In the genomic region with DNA sequence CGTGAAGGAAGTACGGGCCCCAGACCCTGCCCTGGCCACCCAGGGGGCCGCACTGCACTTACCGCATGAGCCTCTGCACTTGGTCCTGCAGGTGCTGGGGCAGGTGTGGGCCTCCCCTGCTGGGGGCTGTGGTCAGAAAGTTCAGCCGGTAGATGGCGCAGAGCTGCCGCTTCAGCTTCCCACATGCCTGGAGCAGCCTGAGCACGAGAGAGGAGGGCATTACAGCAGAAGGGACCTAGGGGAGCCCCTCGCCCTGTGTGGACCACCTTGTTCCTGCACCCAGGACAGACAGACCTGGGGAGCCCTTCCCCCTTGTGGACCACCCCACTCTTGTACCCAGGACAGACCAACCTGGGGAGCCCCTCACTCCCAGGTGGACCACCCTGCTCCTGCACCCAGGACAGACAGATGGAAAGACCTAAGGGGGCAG, we compare ENCODE assay signal across 1 cellular context.
TF ChIP-seq lines count a peak whose summit lies in the region.

No MANE protein-coding gene starts in this region.

TF ChIP-seq in HepG2, 621 proteins besides CTCF, POLR2A, EP300 and RAD21 (continues in another document):
- TF ChIP-seq JUNB (CRISPR knock-in tag; IDR thresholded peaks at IDR 0.05; ENCODE audit: borderline replicate concordance) (no peak), MXD1 (CRISPR knock-in tag; IDR thresholded peaks at IDR 0.05) (peak; percentile 49; the same call in 1 of the 2 replicates), PBX2 (CRISPR knock-in tag; IDR thresholded peaks at IDR 0.05) (no peak), RNF219 (CRISPR knock-in tag; IDR thresholded peaks at IDR 0.05) (no peak), ETV5 (CRISPR knock-in tag; IDR thresholded peaks at IDR 0.05; ENCODE audit: borderline replicate concordance) (no peak), SRY (CRISPR knock-in tag; IDR thresholded peaks at IDR 0.05) (no peak), SKI (IDR thresholded peaks at IDR 0.05; ENCODE audit: partially characterized antibody) (no peak), TERF1 (CRISPR knock-in tag; IDR thresholded peaks at IDR 0.05) (no peak), ZNF225 (CRISPR knock-in tag; IDR thresholded peaks at IDR 0.05) (peak; percentile 70; the same call in 1 of the 2 replicates), MAZ (IDR thresholded peaks at IDR 0.05; ENCODE audit: borderline replicate concordance, low read depth, low read length) (0 out of 2 replicates have a peak, but pooled peaks have one; percentile 22), MAZ (CRISPR knock-in tag; IDR thresholded peaks at IDR 0.05; ENCODE audit: low read depth) (no peak), ZNF383 (CRISPR knock-in tag; IDR thresholded peaks at IDR 0.05; ENCODE audit: borderline replicate concordance) (no peak), ZFY (CRISPR knock-in tag; IDR thresholded peaks at IDR 0.05) (no peak), MAFG (CRISPR knock-in tag; IDR thresholded peaks at IDR 0.05) (no peak), HNRNPUL1 (IDR thresholded peaks at IDR 0.05; ENCODE audit: low read depth, low read length) (no peak), ZFX (CRISPR knock-in tag; IDR thresholded peaks at IDR 0.05; ENCODE audit: low read depth) (peak; percentile 45; the same call in 1 of the 2 replicates), CBFB (CRISPR knock-in tag; IDR thresholded peaks at IDR 0.05) (0 out of 2 replicates have a peak, but pooled peaks have one; percentile 36), ZNF644 (CRISPR knock-in tag; IDR thresholded peaks at IDR 0.05; ENCODE audit: low read depth) (no peak), ZNF816 (CRISPR knock-in tag; IDR thresholded peaks at IDR 0.05; ENCODE audit: borderline replicate concordance) (no peak), TCF7L2 (IDR thresholded peaks at IDR 0.05; ENCODE audit: low read depth, low read length) (no peak), SUZ12 (IDR thresholded peaks at IDR 0.05; ENCODE audit: low read depth, low read length) (no peak), MTF2 (CRISPR knock-in tag; IDR thresholded peaks at IDR 0.05; ENCODE audit: borderline replicate concordance) (0 out of 2 replicates have a peak, but pooled peaks have one; percentile 23), KLF13 (CRISPR knock-in tag; IDR thresholded peaks at IDR 0.05) (no peak), ZBTB39 (CRISPR knock-in tag; IDR thresholded peaks at IDR 0.05) (0 out of 2 replicates have a peak, but pooled peaks have one; percentile 39), SMARCC2 (IDR thresholded peaks at IDR 0.05) (no peak), NR2F1 (CRISPR knock-in tag; IDR thresholded peaks at IDR 0.05) (no peak), KLF15 (CRISPR knock-in tag; IDR thresholded peaks at IDR 0.05; ENCODE audit: borderline replicate concordance) (no peak), DNMT1 (CRISPR knock-in tag; IDR thresholded peaks at IDR 0.05) (no peak), ZFP36 (IDR thresholded peaks at IDR 0.05; ENCODE audit: borderline replicate concordance, low read depth, low read length, partially characterized antibody) (no peak), TAF15 (IDR thresholded peaks at IDR 0.05; ENCODE audit: low read depth, low read length, poor library complexity, severe bottlenecking) (no peak), ZFP36L1 (CRISPR knock-in tag; IDR thresholded peaks at IDR 0.05) (no peak), TFE3 (CRISPR knock-in tag; IDR thresholded peaks at IDR 0.05) (0 out of 2 replicates have a peak, but pooled peaks have one; percentile 18), ZNF496 (CRISPR knock-in tag; IDR thresholded peaks at IDR 0.05; ENCODE audit: insufficient replicate concordance) (no peak), ZNF7 (CRISPR knock-in tag; IDR thresholded peaks at IDR 0.05) (no peak), MIER2 (CRISPR knock-in tag; IDR thresholded peaks at IDR 0.05) (no peak), HNF4A (CRISPR knock-in tag; IDR thresholded peaks at IDR 0.05) (no peak), ZNF136 (CRISPR knock-in tag; IDR thresholded peaks at IDR 0.05; ENCODE audit: low read depth) (no peak), ZNF24 (IDR thresholded peaks at IDR 0.05) (no peak), ADNP (CRISPR knock-in tag; IDR thresholded peaks at IDR 0.05) (no peak), ZNF788 (CRISPR knock-in tag; IDR thresholded peaks at IDR 0.05; ENCODE audit: borderline replicate concordance) (no peak), SMAD1 (CRISPR knock-in tag; IDR thresholded peaks at IDR 0.05; ENCODE audit: borderline replicate concordance, low read depth) (no peak), NFRKB (IDR thresholded peaks at IDR 0.05) (no peak)
- TF ChIP-seq, protein P1, sequence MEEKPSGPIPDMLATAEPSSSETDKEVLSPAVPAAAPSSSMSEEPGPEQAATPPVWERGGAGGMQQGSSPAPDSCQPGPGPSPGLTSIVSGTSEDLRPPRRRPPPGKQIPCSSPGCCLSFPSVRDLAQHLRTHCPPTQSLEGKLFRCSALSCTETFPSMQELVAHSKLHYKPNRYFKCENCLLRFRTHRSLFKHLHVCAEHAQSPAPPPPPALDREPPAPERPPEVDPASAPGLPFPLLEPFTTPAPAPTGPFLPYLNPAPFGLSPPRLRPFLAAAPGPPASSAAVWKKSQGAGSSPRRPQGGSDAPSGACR (CRISPR knock-in tag; IDR thresholded peaks at IDR 0.05), result no peak
- TF ChIP-seq, protein P2, sequence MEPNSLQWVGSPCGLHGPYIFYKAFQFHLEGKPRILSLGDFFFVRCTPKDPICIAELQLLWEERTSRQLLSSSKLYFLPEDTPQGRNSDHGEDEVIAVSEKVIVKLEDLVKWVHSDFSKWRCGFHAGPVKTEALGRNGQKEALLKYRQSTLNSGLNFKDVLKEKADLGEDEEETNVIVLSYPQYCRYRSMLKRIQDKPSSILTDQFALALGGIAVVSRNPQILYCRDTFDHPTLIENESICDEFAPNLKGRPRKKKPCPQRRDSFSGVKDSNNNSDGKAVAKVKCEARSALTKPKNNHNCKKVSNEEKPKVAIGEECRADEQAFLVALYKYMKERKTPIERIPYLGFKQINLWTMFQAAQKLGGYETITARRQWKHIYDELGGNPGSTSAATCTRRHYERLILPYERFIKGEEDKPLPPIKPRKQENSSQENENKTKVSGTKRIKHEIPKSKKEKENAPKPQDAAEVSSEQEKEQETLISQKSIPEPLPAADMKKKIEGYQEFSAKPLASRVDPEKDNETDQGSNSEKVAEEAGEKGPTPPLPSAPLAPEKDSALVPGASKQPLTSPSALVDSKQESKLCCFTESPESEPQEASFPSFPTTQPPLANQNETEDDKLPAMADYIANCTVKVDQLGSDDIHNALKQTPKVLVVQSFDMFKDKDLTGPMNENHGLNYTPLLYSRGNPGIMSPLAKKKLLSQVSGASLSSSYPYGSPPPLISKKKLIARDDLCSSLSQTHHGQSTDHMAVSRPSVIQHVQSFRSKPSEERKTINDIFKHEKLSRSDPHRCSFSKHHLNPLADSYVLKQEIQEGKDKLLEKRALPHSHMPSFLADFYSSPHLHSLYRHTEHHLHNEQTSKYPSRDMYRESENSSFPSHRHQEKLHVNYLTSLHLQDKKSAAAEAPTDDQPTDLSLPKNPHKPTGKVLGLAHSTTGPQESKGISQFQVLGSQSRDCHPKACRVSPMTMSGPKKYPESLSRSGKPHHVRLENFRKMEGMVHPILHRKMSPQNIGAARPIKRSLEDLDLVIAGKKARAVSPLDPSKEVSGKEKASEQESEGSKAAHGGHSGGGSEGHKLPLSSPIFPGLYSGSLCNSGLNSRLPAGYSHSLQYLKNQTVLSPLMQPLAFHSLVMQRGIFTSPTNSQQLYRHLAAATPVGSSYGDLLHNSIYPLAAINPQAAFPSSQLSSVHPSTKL (CRISPR knock-in tag; IDR thresholded peaks at IDR 0.05), result no peak
- TF ChIP-seq, protein P3, sequence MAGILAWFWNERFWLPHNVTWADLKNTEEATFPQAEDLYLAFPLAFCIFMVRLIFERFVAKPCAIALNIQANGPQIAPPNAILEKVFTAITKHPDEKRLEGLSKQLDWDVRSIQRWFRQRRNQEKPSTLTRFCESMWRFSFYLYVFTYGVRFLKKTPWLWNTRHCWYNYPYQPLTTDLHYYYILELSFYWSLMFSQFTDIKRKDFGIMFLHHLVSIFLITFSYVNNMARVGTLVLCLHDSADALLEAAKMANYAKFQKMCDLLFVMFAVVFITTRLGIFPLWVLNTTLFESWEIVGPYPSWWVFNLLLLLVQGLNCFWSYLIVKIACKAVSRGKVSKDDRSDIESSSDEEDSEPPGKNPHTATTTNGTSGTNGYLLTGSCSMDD (CRISPR knock-in tag; IDR thresholded peaks at IDR 0.05), result no peak
- TF ChIP-seq, protein P4, sequence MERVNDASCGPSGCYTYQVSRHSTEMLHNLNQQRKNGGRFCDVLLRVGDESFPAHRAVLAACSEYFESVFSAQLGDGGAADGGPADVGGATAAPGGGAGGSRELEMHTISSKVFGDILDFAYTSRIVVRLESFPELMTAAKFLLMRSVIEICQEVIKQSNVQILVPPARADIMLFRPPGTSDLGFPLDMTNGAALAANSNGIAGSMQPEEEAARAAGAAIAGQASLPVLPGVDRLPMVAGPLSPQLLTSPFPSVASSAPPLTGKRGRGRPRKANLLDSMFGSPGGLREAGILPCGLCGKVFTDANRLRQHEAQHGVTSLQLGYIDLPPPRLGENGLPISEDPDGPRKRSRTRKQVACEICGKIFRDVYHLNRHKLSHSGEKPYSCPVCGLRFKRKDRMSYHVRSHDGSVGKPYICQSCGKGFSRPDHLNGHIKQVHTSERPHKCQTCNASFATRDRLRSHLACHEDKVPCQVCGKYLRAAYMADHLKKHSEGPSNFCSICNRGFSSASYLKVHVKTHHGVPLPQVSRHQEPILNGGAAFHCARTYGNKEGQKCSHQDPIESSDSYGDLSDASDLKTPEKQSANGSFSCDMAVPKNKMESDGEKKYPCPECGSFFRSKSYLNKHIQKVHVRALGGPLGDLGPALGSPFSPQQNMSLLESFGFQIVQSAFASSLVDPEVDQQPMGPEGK (CRISPR knock-in tag; IDR thresholded peaks at IDR 0.05), result peak; percentile 46; the same call in 1 of the 2 replicates
